In the genomic region with DNA sequence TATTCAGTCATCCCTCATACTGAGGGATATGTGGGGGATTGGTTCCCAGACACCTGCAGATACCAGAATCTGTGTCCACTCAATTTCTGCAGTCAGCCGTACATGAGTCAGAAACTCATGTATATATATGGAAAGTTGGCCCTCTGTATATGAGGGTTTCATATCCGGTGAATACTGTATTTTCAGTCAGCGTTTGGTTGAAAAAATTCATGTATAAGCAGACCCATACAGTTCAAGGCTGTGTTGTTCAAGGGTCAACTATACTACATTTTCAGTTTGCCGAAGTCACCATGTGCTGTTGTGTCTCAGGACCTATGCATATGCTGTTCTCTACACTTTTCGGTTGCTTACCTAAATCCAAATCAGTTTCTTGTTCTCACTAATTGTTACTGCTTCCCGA, we compare ENCODE assay signal across 32 cellular contexts. TPM values are rescaled to one million over a fixed set of nuclear protein-coding genes. Genes with fewer than 3 reads are reported as not detected.
"Had no signal": no experiment of that assay in that cellular context is flagged by ENCODE, and none has a peak within 500 bp of the region (broad histone marks: within the 10 kb centered on the region; RNA-seq: fewer than 3 reads in every experiment).

No MANE protein-coding gene starts in this region.

- H3K27me3 Mint-ChIP-seq: dendritic cell treated with granulocyte-macrophage colony-stimulating factor and Interleukin-4, amounts not matched to agents 40 ng/mL and 50 ng/mL, for 4 days had no signal

- H3K36me3 Mint-ChIP-seq: mesothelial cell of epicardium had no signal

- H3K4me1 Mint-ChIP-seq: endodermal cell, mesothelial cell of epicardium had no signal

- H3K9me3 ChIP-seq: colonic mucosa, esophagus squamous epithelium, gastrocnemius medialis, heart right ventricle, left lung, lower lobe of right lung, mucosa of descending colon had no signal

- H3K36me3 ChIP-seq: colonic mucosa, esophagus squamous epithelium, gastrocnemius medialis, heart right ventricle, left lung, lower lobe of right lung had no signal

- H3K4me3 ChIP-seq: colonic mucosa, esophagus squamous epithelium, gastrocnemius medialis, heart right ventricle, left lung, lower lobe of right lung, mucosa of descending colon had no signal

- H3K27ac ChIP-seq: colonic mucosa, epithelial cell of prostate, esophagus squamous epithelium, gastrocnemius medialis, heart right ventricle, left lung, lower lobe of right lung had no signal

- H3K4me3 Mint-ChIP-seq: dendritic cell treated with granulocyte-macrophage colony-stimulating factor and Interleukin-4, amounts not matched to agents 40 ng/mL and 50 ng/mL, for 4 days; effector memory CD8-positive, alpha-beta T cell; endodermal cell; mesothelial cell of epicardium had no signal

- H3K4me1 ChIP-seq: colonic mucosa, esophagus squamous epithelium, gastrocnemius medialis, heart right ventricle, left lung, lower lobe of right lung had no signal

- H3K9me3 Mint-ChIP-seq: dendritic cell treated with granulocyte-macrophage colony-stimulating factor and Interleukin-4, amounts not matched to agents 40 ng/mL and 50 ng/mL, for 4 days; effector memory CD8-positive, alpha-beta T cell; endodermal cell; mesothelial cell of epicardium had no signal

- ATAC-seq: effector memory CD8-positive, alpha-beta T cell; esophagus mucosa; gastrocnemius medialis; heart right ventricle; left cardiac atrium; left lung; left ventricle myocardium superior; lower lobe of right lung; mucosa of descending colon had no signal

- DNase-seq: colonic mucosa; cortex of kidney; effector CD8-positive, alpha-beta T cell; effector memory CD8-positive, alpha-beta T cell; endodermal cell; erythroblast; esophagus squamous epithelium; foreskin fibroblast; foreskin melanocyte; gastrocnemius medialis; glutamatergic neuron; head of caudate nucleus; heart right ventricle; hippocampal formation; left cardiac atrium; left lung; left ventricle myocardium superior; lower lobe of right lung; mesenchymal stem cell; mucosa of descending colon had no signal

- H3K27me3 ChIP-seq: colonic mucosa, esophagus squamous epithelium, gastrocnemius medialis, heart right ventricle, left lung had no signal

- FAIRE-seq: endometrium, islet of Langerhans, keratinocyte had no signal

- H3K27ac Mint-ChIP-seq: dendritic cell treated with granulocyte-macrophage colony-stimulating factor and Interleukin-4, amounts not matched to agents 40 ng/mL and 50 ng/mL, for 4 days; effector memory CD8-positive, alpha-beta T cell; endodermal cell; mesothelial cell of epicardium had no signal

RNA-seq across cellular contexts. Expression of a gene that starts 10.5 kb away (rescaled TPM):
- total RNA-seq: dermis microvascular lymphatic vessel endothelial cell, esophagus mucosa, gastrocnemius medialis, glomerular endothelial cell, left ventricle myocardium superior, lung microvascular endothelial cell, mesenteric fat pad, myocyte had no signal
